21 cellular contexts compared by ENCODE assay signal in genomic region chr20:16581241-16581640, GRCh38. TPM values are rescaled to one million over a fixed set of nuclear protein-coding genes. Genes with fewer than 3 reads are reported as not detected.
DNase-seq lines count a peak whose midpoint lies in the region; ATAC-seq, FAIRE-seq and TF ChIP-seq lines count a peak whose summit lies in the region.
"Had no signal": no experiment of that assay in that cellular context is flagged by ENCODE, and none has a peak within 500 bp of the region (broad histone marks: within the 10 kb centered on the region; RNA-seq: fewer than 3 reads in every experiment).

No MANE protein-coding gene starts in this region.

- intact Hi-C loops in Right ventricle myocardium superior (cut with DNase I) (no loop called here), Right ventricle myocardium inferior (cut with DNase I) (no loop called here), esophagus muscularis mucosa (cut with DNase I) (no loop called here), transverse colon (cut with DNase I; ENCODE audit: low total_unique reads) (no loop called here)

- TF ChIP-seq EP300 in esophagus muscularis mucosa (IDR thresholded peaks at IDR 0.05) (no peak), transverse colon (IDR thresholded peaks at IDR 0.05; ENCODE audit: low read depth) (no peak)

- H3K9me1 ChIP-seq in keratinocyte (ENCODE audit: control insufficient read depth, extremely low read depth, insufficient read depth, low read length) = no peaks in the 10 kb centered on the region

- no peak overlapping the region for H3K27ac ChIP-seq in esophagus muscularis mucosa (replicated peaks in 1 of 4)
- H3K27ac ChIP-seq in keratinocyte (ENCODE audit: control insufficient read depth, insufficient read depth, low read length) = no peak overlapping the region
- H3K27ac ChIP-seq in transverse colon = peak overlapping the region in 3 of 4 donors; percentile 25 to 58 (median 39)
- H3K27ac ChIP-seq in neural progenitor cell = no peak overlapping the region
- H3K27ac ChIP-seq: BLaER1 had no signal

- dilution Hi-C loops in keratinocyte (cut with MboI; ENCODE audit: extremely low pct_ligation_motif_present, low sequenced_read_pairs) = no loop called here

- H4K20me1 ChIP-seq in keratinocyte (ENCODE audit: control insufficient read depth, extremely low read depth, insufficient read depth, low read length) (no peaks in the 10 kb centered on the region), neural progenitor cell (ENCODE audit: low read depth) (no peaks in the 10 kb centered on the region)
- H4K20me1 ChIP-seq: BLaER1 had no signal

- no peaks in the 10 kb centered on the region for H3K79me2 ChIP-seq in keratinocyte (ENCODE audit: control insufficient read depth, insufficient read depth, low read length)
- no peaks in the 10 kb centered on the region for H3K79me2 ChIP-seq in neural progenitor cell (ENCODE audit: low read depth)

- H3K36me3 Mint-ChIP-seq in neural progenitor cell = no peaks in the 10 kb centered on the region
- H3K36me3 Mint-ChIP-seq: CD14-positive monocyte; CD8-positive, alpha-beta T cell had no signal

- H3K4me1 ChIP-seq in esophagus muscularis mucosa (peaks cover 0 to 7% (median 0%) of the 10 kb centered on the region in 4 donors), keratinocyte (ENCODE audit: control insufficient read depth, extremely low read depth, insufficient read depth, low read length) (peaks cover 16% of the 10 kb centered on the region), transverse colon (peaks cover 0 to 24% (median 13%) of the 10 kb centered on the region in 4 donors), neural progenitor cell (peaks cover 12% of the 10 kb centered on the region)
- H3K4me1 ChIP-seq: BLaER1 had no signal

- H3K4me2 ChIP-seq in keratinocyte (ENCODE audit: control insufficient read depth, extremely low read depth, insufficient read depth, low read depth, low read length) = peak overlapping the region; percentile 34
- H3K4me2 ChIP-seq in neural progenitor cell = no peak overlapping the region
- H3K4me2 ChIP-seq: BLaER1 had no signal

- in situ Hi-C loops in transverse colon (cut with MboI; ENCODE audit: low pct_ligation_motif_present in 1 of 4, low pct_unique_long_range_greater_than_20kb in 1 of 4, low sequenced_read_pairs in 3 of 4) = no loop called here

- peaks cover 7% of the 10 kb centered on the region for H3K4me1 Mint-ChIP-seq in neural progenitor cell
- H3K4me1 Mint-ChIP-seq: CD14-positive monocyte had no signal

- H3K4me3 Mint-ChIP-seq in neural progenitor cell = no peak overlapping the region
- H3K4me3 Mint-ChIP-seq: CD14-positive monocyte; CD8-positive, alpha-beta T cell; H9 had no signal

- H3K9me3 Mint-ChIP-seq in neural progenitor cell = no peaks in the 10 kb centered on the region
- H3K9me3 Mint-ChIP-seq: CD8-positive, alpha-beta T cell; H9 had no signal

- H2AFZ ChIP-seq in keratinocyte (ENCODE audit: control insufficient read depth, low read length) (no peak overlapping the region), neural progenitor cell (replicated peaks) (no peak overlapping the region)

- TF ChIP-seq POLR2A in esophagus muscularis mucosa (IDR thresholded peaks at IDR 0.05; ENCODE audit: low read depth) (no peak), transverse colon (IDR thresholded peaks at IDR 0.05) (no peak), H54 (IDR thresholded peaks at IDR 0.05; ENCODE audit: low read depth, low read length) (no peak)

- no peaks in the 10 kb centered on the region for H3K27me3 Mint-ChIP-seq in neural progenitor cell (ENCODE audit: insufficient read depth, low read depth)

- ATAC-seq in Right ventricle myocardium superior (ENCODE audit: poor library complexity) (peak; percentile 32), Right ventricle myocardium inferior (no peak)
- ATAC-seq: CD8-positive, alpha-beta T cell; GM12878; HepG2 had no signal

- no peak for DNase-seq in Right ventricle myocardium superior
- no peak for DNase-seq in Right ventricle myocardium inferior (ENCODE audit: missing footprints)
- DNase-seq in esophagus muscularis mucosa (ENCODE audit: extremely low spot score) = peak; percentile 45
- no peak for DNase-seq in keratinocyte (ENCODE audit: low read depth, low spot score)
- no peak for DNase-seq in transverse colon
- no peak for DNase-seq in stimulated activated CD4-positive, alpha-beta T cell treated with anti-CD3 and anti-CD28 coated beads, Interleukin-1b, Interleukin-23, amount 100 ng/mL, for 48 hours
- no peak for DNase-seq in H54 (ENCODE audit: insufficient read length, low spot score)
- no peak for DNase-seq in neural progenitor cell (ENCODE audit: low spot score)
- DNase-seq: 8988T; Calu3; CD8-positive, alpha-beta T cell; DMS53; DND-41; EL; GOT3; H9 had no signal

- H3K27me3 ChIP-seq in esophagus muscularis mucosa = peaks cover 0 to 1% (median 0%) of the 10 kb centered on the region in 4 donors
- H3K27me3 ChIP-seq in keratinocyte (ENCODE audit: control insufficient read depth, extremely low read depth, insufficient read depth, low read length) = no peaks in the 10 kb centered on the region
- H3K27me3 ChIP-seq in transverse colon = no peaks in the 10 kb centered on the region
- H3K27me3 ChIP-seq in neural progenitor cell = no peaks in the 10 kb centered on the region
- H3K27me3 ChIP-seq: BLaER1 had no signal

- no peak overlapping the region for H3K9ac ChIP-seq in keratinocyte (ENCODE audit: control insufficient read depth, extremely low read depth, insufficient read depth, low read length)
- H3K9ac ChIP-seq in neural progenitor cell = no peak overlapping the region
- H3K9ac ChIP-seq: BLaER1 had no signal

- no peaks in the 10 kb centered on the region for H3K9me3 ChIP-seq in esophagus muscularis mucosa
- H3K9me3 ChIP-seq in keratinocyte (ENCODE audit: control insufficient read depth, low read depth, low read length) = no peaks in the 10 kb centered on the region
- H3K9me3 ChIP-seq in transverse colon = no peaks in the 10 kb centered on the region
- no peaks in the 10 kb centered on the region for H3K9me3 ChIP-seq in neural progenitor cell (ENCODE audit: low read depth)
- H3K9me3 ChIP-seq: BLaER1 had no signal

- H3K27ac Mint-ChIP-seq in neural progenitor cell = no peak overlapping the region
- H3K27ac Mint-ChIP-seq: CD14-positive monocyte; CD8-positive, alpha-beta T cell; H9 had no signal

- H3K36me3 ChIP-seq in esophagus muscularis mucosa (no peaks in the 10 kb centered on the region), keratinocyte (ENCODE audit: control insufficient read depth in 2 of 2, extremely low read depth in 1 of 2, insufficient read depth in 2 of 2, low read length in 2 of 2) (no peaks in the 10 kb centered on the region), transverse colon (no peaks in the 10 kb centered on the region), neural progenitor cell (no peaks in the 10 kb centered on the region)
- H3K36me3 ChIP-seq: BLaER1 had no signal

- 85% methylated on average over 2 of the region's 2 CpGs for WGBS in esophagus muscularis mucosa
- 66 to 80% methylated on average over 1 to 2 of the region's 2 CpGs for WGBS in transverse colon (ENCODE audit: low coverage in 1 of 2), 2 donors

- H3K4me3 ChIP-seq in esophagus muscularis mucosa = no peak overlapping the region
- no peak overlapping the region for H3K4me3 ChIP-seq in keratinocyte (ENCODE audit: control insufficient read depth in 2 of 3, extremely low read depth in 1 of 3, insufficient read depth in 2 of 3, low read depth in 1 of 3, low read length in 3 of 3)
- no peak overlapping the region for H3K4me3 ChIP-seq in transverse colon
- no peak overlapping the region for H3K4me3 ChIP-seq in neural progenitor cell
- H3K4me3 ChIP-seq: BLaER1, GM12878 had no signal

- FAIRE-seq in keratinocyte (lab: Jason Lieb, UNC) (no peak), H54 (lab: Jason Lieb, UNC) (no peak)
- FAIRE-seq: GM12878, HepG2, HTR-8/SVneo had no signal

- TF ChIP-seq CTCF in esophagus muscularis mucosa (IDR thresholded peaks at IDR 0.05) (no peak), keratinocyte (optimal IDR thresholded peaks at IDR 0.05 in 1 of 3, IDR thresholded peaks at IDR 0.05 in 1 of 3, conservative IDR thresholded peaks at IDR 0.05 in 1 of 3; ENCODE audit: extremely low read depth in 1 of 3, insufficient read depth in 2 of 3, low read length in 3 of 3) (no peak), transverse colon (IDR thresholded peaks at IDR 0.05) (no peak), neural progenitor cell (IDR thresholded peaks at IDR 0.05) (no peak)

- peaks cover 5% of the 10 kb centered on the region for H3F3A ChIP-seq in neural progenitor cell (ENCODE audit: low read depth)

RNA-seq across cellular contexts. Expression of gene KIF16B, which starts 8.0 kb away (rescaled TPM):
- total RNA-seq in Right ventricle myocardium superior = 18.3 TPM
- 18.4 TPM for total RNA-seq in Right ventricle myocardium inferior
- 10 to 100 TPM; 15.4 to 21.1 (median 19.3) TPM for total RNA-seq in esophagus muscularis mucosa
- polyA plus RNA-seq in keratinocyte = 14.2 to 16.1 TPM (median 15.8 TPM) in 3 replicates
- 102 TPM for polyA plus RNA-seq in keratinocyte (2011; ENCODE audit: low read depth)
- 14.7 and 25.7 TPM in 2 replicates for polyA plus RNA-seq in keratinocyte (2011; cell fraction: cytosol; rRNA removed)
- 32.5 and 39.0 TPM in 2 replicates for polyA plus RNA-seq in keratinocyte (2011; cell fraction: nucleus; rRNA removed)
- 11.5 and 13.9 TPM in 2 replicates for polyA plus RNA-seq in keratinocyte (2012; ENCODE audit: low replicate concordance)
- polyA minus RNA-seq in keratinocyte = 7.2 to 32.4 TPM (median 18.1 TPM) in 3 replicates
- 10.2 TPM for polyA minus RNA-seq in keratinocyte (2011; cell fraction: cytosol; rRNA and poly(A)+ RNA removed)
- 23.4 and 52.4 TPM in 2 replicates for polyA minus RNA-seq in keratinocyte (2011; cell fraction: nucleus; rRNA and poly(A)+ RNA removed)
- 100 to 1,000 TPM in 1 of 4 donors, 10 to 100 TPM in 3; 82.7 to 154 (median 90.1) TPM for total RNA-seq in transverse colon
- 10.6 and 15.5 TPM in 2 replicates for total RNA-seq in neural progenitor cell (ENCODE audit: low replicate concordance)

Comparison
In these comparisons a context has a peak if more than half of its experiments do, and no peak if none do; other contexts are left out.
1. H3K27ac ChIP-seq: peak in transverse colon (3 of 4); none in esophagus muscularis mucosa (0 of 4), keratinocyte (single experiment) and neural progenitor cell (single experiment).